1 cellular context compared by ENCODE assay signal in the genomic region with DNA sequence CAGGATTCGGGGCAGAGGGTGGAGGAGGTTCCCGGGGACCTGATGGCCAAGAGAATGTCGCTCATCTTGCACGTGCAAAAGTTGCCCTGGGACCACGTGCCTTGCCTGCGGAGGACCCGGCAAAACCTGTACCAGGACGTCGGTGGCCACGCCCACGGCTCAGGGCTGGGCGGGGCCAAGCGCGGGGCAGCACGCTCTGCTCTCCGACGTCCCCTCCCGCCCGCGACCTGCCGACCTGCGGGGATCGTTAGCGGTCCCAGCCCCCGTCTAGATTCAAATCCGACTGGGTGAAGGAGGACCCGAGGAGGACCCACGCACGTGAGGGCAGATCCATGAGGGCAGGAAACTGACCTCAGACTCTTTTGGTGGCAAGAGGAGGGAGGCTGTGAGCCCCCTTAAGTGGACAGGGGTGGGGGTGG.
TF ChIP-seq lines count a peak whose summit lies in the region.

A gene with protein sequence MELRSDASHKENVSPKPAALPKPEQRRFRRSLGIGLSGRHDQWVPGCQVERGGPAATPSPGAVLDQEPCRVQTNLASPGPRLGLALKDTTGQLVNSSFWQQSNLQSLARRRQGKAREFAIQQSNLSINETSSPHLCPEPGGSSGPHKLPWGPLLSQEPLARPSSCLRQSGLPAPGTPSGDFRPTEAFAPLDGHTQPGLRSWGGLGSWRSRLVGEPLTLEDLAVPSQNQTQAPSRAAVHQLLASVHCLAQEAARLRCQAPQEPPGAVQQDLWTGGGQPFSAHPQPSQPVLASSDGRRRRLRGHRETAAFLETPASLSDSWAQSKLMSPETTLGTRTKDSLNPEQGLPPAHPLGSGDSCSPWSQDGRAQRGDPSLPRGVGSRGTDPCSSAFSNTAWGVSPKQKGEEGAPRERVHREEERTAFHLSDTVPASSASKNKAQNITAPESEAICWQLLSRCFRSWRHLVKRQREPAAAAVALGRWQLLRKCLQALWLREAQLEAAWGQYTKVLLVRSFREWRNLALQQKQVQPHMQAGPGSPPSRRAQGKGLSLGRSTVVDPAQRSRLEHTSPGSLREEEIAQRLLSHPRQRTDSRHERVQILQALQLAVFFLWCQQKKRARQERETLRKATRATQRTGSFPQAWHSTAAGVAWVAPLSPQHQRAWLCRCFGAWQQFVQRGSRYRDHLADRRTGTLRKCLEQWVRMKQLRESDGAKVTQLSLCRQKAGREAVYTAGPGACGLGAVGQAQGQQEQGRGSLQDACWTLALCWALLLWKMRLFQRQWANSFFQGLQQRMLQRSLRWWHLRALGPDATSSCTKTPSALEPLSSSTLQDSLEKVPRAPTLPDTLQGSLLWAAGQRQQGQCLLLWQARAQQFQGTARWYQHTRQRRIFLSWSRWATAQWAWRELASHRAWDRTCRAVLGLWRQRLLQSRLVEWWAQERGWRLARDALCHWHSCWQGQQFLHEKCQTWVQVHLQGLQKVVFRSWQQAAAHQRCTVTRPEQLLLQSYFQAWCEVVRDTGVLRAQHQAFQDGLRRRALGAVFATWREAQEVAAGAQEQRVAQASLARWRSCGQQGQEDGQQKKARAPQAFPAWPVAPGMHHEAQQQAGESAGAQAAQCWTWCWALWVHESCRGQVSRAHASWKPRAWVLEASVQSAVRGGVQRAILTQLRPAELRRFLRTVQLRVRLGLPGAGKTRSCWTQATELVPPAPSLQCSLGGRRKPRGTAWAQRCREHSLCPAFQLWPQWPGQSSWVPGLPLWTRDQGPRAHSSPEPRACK (N-terminal part only) (plus strand): TSS at position 206 of the 419 bp plus-strand sequence. CDS start 2,208 bp downstream, outside the sequence.

TF ChIP-seq in K562, 482 proteins besides CTCF, POLR2A, EP300 and RAD21 (continued from another document):
- TF ChIP-seq, protein P1, sequence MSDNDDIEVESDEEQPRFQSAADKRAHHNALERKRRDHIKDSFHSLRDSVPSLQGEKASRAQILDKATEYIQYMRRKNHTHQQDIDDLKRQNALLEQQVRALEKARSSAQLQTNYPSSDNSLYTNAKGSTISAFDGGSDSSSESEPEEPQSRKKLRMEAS (CRISPR knock-in tag; IDR thresholded peaks at IDR 0.05), result peak; percentile 93
- TF ChIP-seq TFAP4 (CRISPR knock-in tag; IDR thresholded peaks at IDR 0.05; ENCODE audit: borderline replicate concordance) (0 out of 2 replicates have a peak, but pooled peaks have one; percentile 26), CAMTA2 (CRISPR knock-in tag; conservative IDR thresholded peaks at IDR 0.05) (no peak), TEAD4 (IDR thresholded peaks at IDR 0.05; ENCODE audit: low read length) (no peak), TEAD4 (CRISPR knock-in tag; IDR thresholded peaks at IDR 0.05; ENCODE audit: borderline replicate concordance) (peak; percentile 4; the same call in 1 of the 2 replicates), ATF1 (CRISPR knock-in tag; IDR thresholded peaks at IDR 0.05) (no peak), ATF1 (tag; IDR thresholded peaks at IDR 0.05) (peak; percentile 32; the same call in 1 of the 2 replicates), ZNF347 (CRISPR knock-in tag; IDR thresholded peaks at IDR 0.05; ENCODE audit: low read depth) (no peak), MGA (IDR thresholded peaks at IDR 0.05) (peak; percentile 88)
TF ChIP-seq in K562: peak in this region for 34.
